ENCODE assay signal across 8 cellular contexts in genomic region chr15:62125763-62126162, GRCh38. TPM values are rescaled to one million over a fixed set of nuclear protein-coding genes. Genes with fewer than 3 reads are reported as not detected.
DNase-seq lines count a peak whose midpoint lies in the region; ATAC-seq and TF ChIP-seq lines count a peak whose summit lies in the region.

No MANE protein-coding gene starts in this region.

- intact Hi-C loops in posterior vena cava (cut with DNase I): no loop called here

- DNase-seq in GM12865 (ENCODE audit: low read depth) (peak; percentile 31), NCI-H2171 treated with DMSO at 0.1 percent for 48 hours (lab: John Stamatoyannopoulos, UW) (peak; percentile 82), omental fat pad (ENCODE audit: low spot score) (no peak), mesothelial cell of epicardium (ENCODE audit: low spot score in 2 of 2, unreplicated experiment in 2 of 2) (no peak), T-helper 9 cell (no peak), posterior vena cava (ENCODE audit: low spot score) (no peak)

- H3K4me3 Mint-ChIP-seq in brain: no peak overlapping the region
- H3K4me3 Mint-ChIP-seq in mesothelial cell of epicardium: no peak overlapping the region

- H3K9me3 Mint-ChIP-seq in brain (peaks cover 0 to 20% (median 13%) of the 10 kb centered on the region in 5 experiments), mesothelial cell of epicardium (peaks cover 28% of the 10 kb centered on the region)

- H3K27me3 Mint-ChIP-seq in brain (peaks cover 4% of the 10 kb centered on the region), mesothelial cell of epicardium (ENCODE audit: low read depth) (no peaks in the 10 kb centered on the region)

- TF ChIP-seq CTCF in GM12865 (IDR thresholded peaks at IDR 0.05; ENCODE audit: insufficient read depth, low read depth, low read length, missing control alignments) (no peak), brain (conservative IDR thresholded peaks at IDR 0.05) (peak; percentile 25 to 41), omental fat pad (IDR thresholded peaks at IDR 0.05) (no peak), mesothelial cell of epicardium (IDR thresholded peaks at IDR 0.05; ENCODE audit: unreplicated experiment) (no peak)

- no peak overlapping the region for H3K4me3 ChIP-seq in GM12865 (ENCODE audit: low read depth, low read length)

- H3K36me3 Mint-ChIP-seq in brain: no peaks in the 10 kb centered on the region
- no peaks in the 10 kb centered on the region for H3K36me3 Mint-ChIP-seq in mesothelial cell of epicardium

- H3K4me1 Mint-ChIP-seq in brain: no peaks in the 10 kb centered on the region
- H3K4me1 Mint-ChIP-seq in mesothelial cell of epicardium: no peaks in the 10 kb centered on the region

- ATAC-seq in omental fat pad (ENCODE audit: low FRiP score) (peak; percentile 89), GM21528 (IDR thresholded peaks at IDR 0.05; ENCODE audit: low FRiP score, unreplicated experiment) (no peak)

- H3K27ac Mint-ChIP-seq in brain (peak overlapping the region in 1 of 5 experiments; percentile 8), mesothelial cell of epicardium (no peak overlapping the region)

RNA-seq across cellular contexts. Expression of gene C2CD4B, which starts 39.3 kb away (rescaled TPM):
- 0.20 TPM for polyA plus RNA-seq in brain (ENCODE audit: insufficient read depth, low read depth, low replicate concordance)
- total RNA-seq in omental fat pad (10 to 100 TPM in 3 of 4 donors, 1 to 10 TPM in 1; 1.9 to 21.1 (median 15.3) TPM), mesothelial cell of epicardium (not detected in 3 replicates), posterior vena cava (1 to 10 TPM; 1.1 to 2.0 TPM)

RNA-seq across cellular contexts. Expression of gene C2CD4A, which starts 59.0 kb away (rescaled TPM):
- polyA plus RNA-seq in brain (ENCODE audit: insufficient read depth, low read depth, low replicate concordance): 0.24 TPM
- total RNA-seq in omental fat pad (under 1 TPM in 2 of 4 donors, not detected in 2; 0.09 to 0.60 TPM), mesothelial cell of epicardium (not detected in 3 replicates), posterior vena cava (not detected)

Comparison
In these comparisons a context has a peak if more than half of its experiments do, and no peak if none do; other contexts are left out.
1. DNase-seq: peak in GM12865 (single experiment) and NCI-H2171 treated with DMSO at 0.1 percent for 48 hours (single experiment); none in omental fat pad (single experiment), mesothelial cell of epicardium (0 of 2), T-helper 9 cell (single experiment) and posterior vena cava (single experiment).
2. CTCF ChIP-seq: peak in brain (2 of 2); none in GM12865 (single experiment), omental fat pad (0 of 3) and mesothelial cell of epicardium (single experiment).